17 cellular contexts compared by ENCODE assay signal in the genomic region with DNA sequence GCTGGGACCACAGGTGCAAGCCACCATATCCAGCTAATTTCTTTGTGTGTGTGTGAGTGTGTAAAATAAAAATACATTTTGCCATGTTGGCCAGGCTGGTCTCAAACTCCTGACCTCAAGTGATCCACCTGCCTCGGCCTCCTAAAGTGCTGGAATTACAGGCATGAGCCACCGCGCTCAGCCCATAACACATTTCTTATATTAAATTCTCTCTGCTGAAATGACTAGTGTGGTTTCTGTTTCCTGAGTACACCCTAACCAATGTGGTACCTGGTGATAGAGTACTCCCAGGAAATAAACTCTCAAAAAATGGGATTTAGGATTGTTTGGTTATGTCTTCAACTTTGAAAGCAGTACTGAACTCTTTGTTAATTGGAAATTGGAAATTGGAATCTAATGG.
"Had no signal": no experiment of that assay in that cellular context is flagged by ENCODE, and none has a peak within 500 bp of the region (broad histone marks: within the 10 kb centered on the region; RNA-seq: fewer than 3 reads in every experiment).

No MANE protein-coding gene starts in this region.

- H3K9me3 Mint-ChIP-seq: dendritic cell treated with granulocyte-macrophage colony-stimulating factor and Interleukin-4, amounts not matched to agents 40 ng/mL and 50 ng/mL, for 4 days; memory B cell; neural progenitor cell had no signal

- ATAC-seq: gastroesophageal sphincter had no signal

- H3K27me3 Mint-ChIP-seq: dendritic cell treated with granulocyte-macrophage colony-stimulating factor and Interleukin-4, amounts not matched to agents 40 ng/mL and 50 ng/mL, for 4 days; progenitor cell of endocrine pancreas had no signal

- H3K4me1 Mint-ChIP-seq: memory B cell, neural progenitor cell had no signal

- DNase-seq: activated CD4-positive, alpha-beta T cell treated with anti-CD3 and anti-CD28 coated beads for 1 hour; activated naive CD4-positive, alpha-beta T cell treated with anti-CD3 and anti-CD28 coated beads, Interleukin-2, amount 50 U/mL, for 16 hours; adrenal gland; effector CD8-positive, alpha-beta T cell; heart left ventricle; kidney glomerular epithelial cell; left ventricle myocardium superior; stimulated activated CD4-positive, alpha-beta T cell treated with anti-CD3 and anti-CD28 coated beads, Interleukin-12 subunit alpha, Interleukin-12 subunit beta, amount 100 ng/mL, for 4 hours; stimulated activated CD4-positive, alpha-beta T cell treated with anti-CD3 and anti-CD28 coated beads, Interleukin-1b, Interleukin-23, amount 100 ng/mL, for 48 hours; stimulated activated naive CD4-positive, alpha-beta T cell treated with Interleukin-2 at 50 U/mL for 16 hours; thyroid gland; WERI-Rb-1 had no signal

- H3K4me3 Mint-ChIP-seq: dendritic cell treated with granulocyte-macrophage colony-stimulating factor and Interleukin-4, amounts not matched to agents 40 ng/mL and 50 ng/mL, for 4 days; memory B cell; neural progenitor cell had no signal

- H3K27ac Mint-ChIP-seq: dendritic cell treated with granulocyte-macrophage colony-stimulating factor and Interleukin-4, amounts not matched to agents 40 ng/mL and 50 ng/mL, for 4 days; memory B cell; neural progenitor cell; progenitor cell of endocrine pancreas had no signal

- H3K36me3 Mint-ChIP-seq: memory B cell, neural progenitor cell had no signal
